1 cellular context compared by ENCODE assay signal in the genomic region with DNA sequence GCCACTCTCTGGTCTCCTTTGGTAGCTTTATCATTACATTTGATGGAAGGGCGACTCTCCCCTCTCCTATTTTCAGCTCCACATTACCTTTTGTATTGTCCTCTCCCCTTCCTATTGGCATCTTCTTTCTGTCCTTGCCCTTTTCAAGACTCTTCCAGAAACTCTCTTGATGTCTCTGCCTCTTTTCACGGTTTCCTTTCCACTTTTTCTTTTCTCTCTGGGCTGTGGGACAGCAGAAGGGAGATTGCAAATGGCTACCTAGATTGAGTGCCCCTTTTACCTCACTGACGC.
TF ChIP-seq lines count a peak whose summit lies in the region.

No MANE protein-coding gene starts in this region.

TF ChIP-seq in neural cell, 6 proteins besides CTCF, POLR2A, EP300 and RAD21 (continued from another document):
- TF ChIP-seq, protein P1, sequence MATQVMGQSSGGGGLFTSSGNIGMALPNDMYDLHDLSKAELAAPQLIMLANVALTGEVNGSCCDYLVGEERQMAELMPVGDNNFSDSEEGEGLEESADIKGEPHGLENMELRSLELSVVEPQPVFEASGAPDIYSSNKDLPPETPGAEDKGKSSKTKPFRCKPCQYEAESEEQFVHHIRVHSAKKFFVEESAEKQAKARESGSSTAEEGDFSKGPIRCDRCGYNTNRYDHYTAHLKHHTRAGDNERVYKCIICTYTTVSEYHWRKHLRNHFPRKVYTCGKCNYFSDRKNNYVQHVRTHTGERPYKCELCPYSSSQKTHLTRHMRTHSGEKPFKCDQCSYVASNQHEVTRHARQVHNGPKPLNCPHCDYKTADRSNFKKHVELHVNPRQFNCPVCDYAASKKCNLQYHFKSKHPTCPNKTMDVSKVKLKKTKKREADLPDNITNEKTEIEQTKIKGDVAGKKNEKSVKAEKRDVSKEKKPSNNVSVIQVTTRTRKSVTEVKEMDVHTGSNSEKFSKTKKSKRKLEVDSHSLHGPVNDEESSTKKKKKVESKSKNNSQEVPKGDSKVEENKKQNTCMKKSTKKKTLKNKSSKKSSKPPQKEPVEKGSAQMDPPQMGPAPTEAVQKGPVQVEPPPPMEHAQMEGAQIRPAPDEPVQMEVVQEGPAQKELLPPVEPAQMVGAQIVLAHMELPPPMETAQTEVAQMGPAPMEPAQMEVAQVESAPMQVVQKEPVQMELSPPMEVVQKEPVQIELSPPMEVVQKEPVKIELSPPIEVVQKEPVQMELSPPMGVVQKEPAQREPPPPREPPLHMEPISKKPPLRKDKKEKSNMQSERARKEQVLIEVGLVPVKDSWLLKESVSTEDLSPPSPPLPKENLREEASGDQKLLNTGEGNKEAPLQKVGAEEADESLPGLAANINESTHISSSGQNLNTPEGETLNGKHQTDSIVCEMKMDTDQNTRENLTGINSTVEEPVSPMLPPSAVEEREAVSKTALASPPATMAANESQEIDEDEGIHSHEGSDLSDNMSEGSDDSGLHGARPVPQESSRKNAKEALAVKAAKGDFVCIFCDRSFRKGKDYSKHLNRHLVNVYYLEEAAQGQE (IDR thresholded peaks at IDR 0.05; ENCODE audit: borderline replicate concordance): no peak
